ENCODE assay signal across 17 cellular contexts in the genomic region with DNA sequence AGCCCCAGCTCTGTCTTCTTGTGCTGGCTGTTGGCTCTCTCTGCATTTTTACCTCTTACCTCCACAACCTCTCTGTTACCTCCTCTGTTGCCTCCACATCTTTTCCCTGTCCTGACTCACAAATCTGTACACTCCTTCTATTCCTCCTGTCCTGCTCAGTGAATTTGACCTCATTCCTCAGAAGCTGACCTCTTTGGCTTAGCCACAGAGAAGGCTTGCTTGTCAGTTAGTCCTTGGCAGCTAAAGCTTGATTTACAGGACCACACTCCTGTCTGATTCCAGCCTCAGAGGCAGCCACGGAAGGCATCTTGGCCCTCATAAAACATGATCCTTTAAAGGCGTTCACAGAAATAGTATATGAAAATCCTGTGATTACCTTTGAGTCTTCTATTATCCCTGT.
DNase-seq lines count a peak whose midpoint lies in the region; ATAC-seq, FAIRE-seq and TF ChIP-seq lines count a peak whose summit lies in the region.
"Had no signal": no experiment of that assay in that cellular context is flagged by ENCODE, and none has a peak within 500 bp of the region (broad histone marks: within the 10 kb centered on the region; RNA-seq: fewer than 3 reads in every experiment).

No MANE protein-coding gene starts in this region.

- no peak overlapping the region for H3K4ac ChIP-seq in H1 (replicated peaks; ENCODE audit: insufficient read length, low read depth, low read length)

- H3K27ac ChIP-seq in H1 (ENCODE audit: low read depth, low read length), result no peak overlapping the region
- H3K27ac ChIP-seq: BLaER1, HL-60 had no signal

- peaks cover 10% of the 10 kb centered on the region for H3K27me3 Mint-ChIP-seq in nephron progenitor cell (ENCODE audit: low read depth, poor library complexity)

- H3K4me3 Mint-ChIP-seq in nephron progenitor cell, result peak overlapping the region; percentile 1
- H3K4me3 Mint-ChIP-seq: CD8-positive, alpha-beta memory T cell had no signal

- CTCF ChIA-PET in H1 (lab: Charles Lee; ENCODE audit: partially characterized antibody), result interaction anchor here (1.3 to 1.5 kb wide), 3 partner anchors 8 to 270 kb away, joined by 3 to 4 read pairs (median 3); no protein-coding TSS in a partner anchor

- no peak overlapping the region for H3K14ac ChIP-seq in H1 (ENCODE audit: insufficient read length)

- H3K23ac ChIP-seq in H1 (ENCODE audit: insufficient read length), result no peak overlapping the region

- no peak overlapping the region for H2BK5ac ChIP-seq in H1 (ENCODE audit: low read depth, low read length)

- H3K4me3 ChIP-seq in H1 (ENCODE audit: extremely low read depth in 1 of 4, insufficient read depth in 2 of 4, low read depth in 3 of 4, low read length in 4 of 4), result no peak overlapping the region
- H3K4me3 ChIP-seq: BLaER1 had no signal

- no peak overlapping the region for H4K5ac ChIP-seq in H1 (ENCODE audit: insufficient read length, low read depth, low read length)

- WGBS in H1 (ENCODE audit: extremely low coverage in 1 of 2, insufficient coverage in 1 of 2, insufficient read length in 1 of 2, insufficient replicate concordance in 2 of 2, low coverage in 1 of 2, low lambda C conversion rate in 2 of 2, missing lambda C conversion rate in 1 of 2), 2 experiments, result 85% methylated on average over 2 of the region's 2 CpGs; no CpG with 5 or more reads in 1 of the 2 experiments

- TF ChIP-seq RAD21 in H1 (IDR thresholded peaks at IDR 0.05 in 1 of 2, conservative IDR thresholded peaks at IDR 0.05 in 1 of 2; ENCODE audit: low read depth in 2 of 2, low read length in 2 of 2), result no peak

- TF ChIP-seq CTCF in H1 (IDR thresholded peaks at IDR 0.05; ENCODE audit: control extremely low read depth in 1 of 3, insufficient read depth in 1 of 3, low read depth in 1 of 3, low read length in 3 of 3) (no peak), nephron progenitor cell (IDR thresholded peaks at IDR 0.05) (no peak)

- no peaks in the 10 kb centered on the region for H3K9me3 Mint-ChIP-seq in nephron progenitor cell
- no peaks in the 10 kb centered on the region for H3K9me3 Mint-ChIP-seq in activated naive CD4-positive, alpha-beta T cell treated with anti-CD3 and anti-CD28 coated beads, Interleukin-2, amount 50 U/mL, for 72 hours

- H3K4me1 Mint-ChIP-seq in nephron progenitor cell, result peaks cover 57% of the 10 kb centered on the region
- H3K4me1 Mint-ChIP-seq: CD8-positive, alpha-beta memory T cell had no signal

- no peaks in the 10 kb centered on the region for H3K27me3 ChIP-seq in H1 (replicated peaks in 1 of 4; ENCODE audit: control insufficient read depth in 3 of 4, extremely low read depth in 1 of 4, insufficient read depth in 3 of 4, low read length in 3 of 4)
- H3K27me3 ChIP-seq: BLaER1 had no signal

- no peak for ATAC-seq in activated naive CD4-positive, alpha-beta T cell treated with anti-CD3 and anti-CD28 coated beads, Interleukin-2, amount 50 U/mL, for 72 hours
- ATAC-seq: HCT116 had no signal

- no peak overlapping the region for H2BK120ac ChIP-seq in H1 (replicated peaks; ENCODE audit: low read depth, low read length)

- no peaks in the 10 kb centered on the region for H3K79me1 ChIP-seq in H1 (ENCODE audit: low read depth, low read length)

- DNase-seq in ELF-1 (ENCODE audit: low read depth, low spot score) (peak; percentile 11), H1 (ENCODE audit: low read depth in 1 of 2, low spot score in 2 of 2) (no peak), nephron progenitor cell (peak; percentile 33), renal cortical epithelial cell (ENCODE audit: low read depth) (peak; percentile 58), NCI-H69 (lab: John Stamatoyannopoulos, UW) (no peak)
- DNase-seq in activated naive CD4-positive, alpha-beta T cell treated with anti-CD3 and anti-CD28 coated beads, Interleukin-2, amount 50 U/mL, for 72 hours (ENCODE audit: low spot score in 2 of 2), result no peak
- DNase-seq in stimulated activated naive CD4-positive, alpha-beta T cell (lab: John Stamatoyannopoulos, UW), result no peak
- DNase-seq: 8988T; AML-193; CD8-positive, alpha-beta memory T cell had no signal

- H2BK12ac ChIP-seq in H1 (ENCODE audit: low read depth, low read length), result no peak overlapping the region

- no peaks in the 10 kb centered on the region for H3K36me3 Mint-ChIP-seq in nephron progenitor cell (ENCODE audit: low read depth)
- no peaks in the 10 kb centered on the region for H3K36me3 Mint-ChIP-seq in activated naive CD4-positive, alpha-beta T cell treated with anti-CD3 and anti-CD28 coated beads, Interleukin-2, amount 50 U/mL, for 72 hours
- H3K36me3 Mint-ChIP-seq: CD8-positive, alpha-beta memory T cell had no signal

- no peak for FAIRE-seq in H1 (lab: Jason Lieb, UNC)
- FAIRE-seq: G401.6, GM12891, GM19239, H54 had no signal

- no peak overlapping the region for H4K8ac ChIP-seq in H1 (ENCODE audit: extremely low read depth, insufficient read depth, low read length)

- no peaks in the 10 kb centered on the region for H3K9me3 ChIP-seq in H1 (ENCODE audit: insufficient read depth in 2 of 2, low read depth in 1 of 2, low read length in 1 of 2)
- H3K9me3 ChIP-seq: BLaER1 had no signal

- H3K27ac Mint-ChIP-seq in nephron progenitor cell, result peak overlapping the region; percentile 40
- H3K27ac Mint-ChIP-seq in activated naive CD4-positive, alpha-beta T cell treated with anti-CD3 and anti-CD28 coated beads, Interleukin-2, amount 50 U/mL, for 72 hours, result no peak overlapping the region
- H3K27ac Mint-ChIP-seq: CD8-positive, alpha-beta memory T cell had no signal

- H3K18ac ChIP-seq in H1 (ENCODE audit: extremely low read depth, low read length), result no peak overlapping the region

- H3K4me2 ChIP-seq in H1 (ENCODE audit: insufficient read depth in 1 of 2, low read depth in 2 of 2, low read length in 2 of 2), result no peak overlapping the region
- H3K4me2 ChIP-seq: BLaER1 had no signal

- no peaks in the 10 kb centered on the region for H3K23me2 ChIP-seq in H1 (ENCODE audit: low read depth, low read length)

- H3K9ac ChIP-seq in H1 (replicated peaks in 1 of 4; ENCODE audit: extremely low read depth in 1 of 4, low read depth in 3 of 4, low read length in 3 of 4), result no peak overlapping the region
- H3K9ac ChIP-seq: BLaER1 had no signal

- TF ChIP-seq EP300 in H1 (IDR thresholded peaks at IDR 0.05; ENCODE audit: borderline replicate concordance in 1 of 2, low read depth in 2 of 2, low read length in 2 of 2), result no peak

- TF ChIP-seq POLR2A in H1 (IDR thresholded peaks at IDR 0.05; ENCODE audit: control extremely low read depth in 1 of 2, low read depth in 2 of 2, low read length in 2 of 2), result no peak

- no peak overlapping the region for H3K56ac ChIP-seq in H1 (replicated peaks; ENCODE audit: insufficient read length, low read depth, low read length)

- H3K36me3 ChIP-seq in H1 (ENCODE audit: control insufficient read depth in 2 of 4, insufficient read depth in 4 of 4, low read length in 3 of 4), result no peaks in the 10 kb centered on the region
- H3K36me3 ChIP-seq: BLaER1 had no signal

- H4K20me1 ChIP-seq in H1 (replicated peaks in 1 of 2; ENCODE audit: control insufficient read depth in 1 of 2, insufficient read depth in 2 of 2, low read length in 2 of 2), result no peaks in the 10 kb centered on the region
- H4K20me1 ChIP-seq: BLaER1 had no signal

- no peak overlapping the region for H2BK15ac ChIP-seq in H1 (ENCODE audit: low read length)

- H3K4me1 ChIP-seq in H1 (replicated peaks in 1 of 4; ENCODE audit: control insufficient read depth in 3 of 4, insufficient read depth in 4 of 4, low read length in 3 of 4), result peaks cover 1 to 19% (median 11%) of the 10 kb centered on the region in 4 experiments; a peak in 6 of 7 replicates

- no peak overlapping the region for H4K91ac ChIP-seq in H1 (replicated peaks; ENCODE audit: insufficient read length, low read length)

- 0 out of 2 replicates have a peak overlapping the region, but pooled peaks have one; percentile 18 for H2AFZ ChIP-seq in H1 (ENCODE audit: low read length)

- H2AK5ac ChIP-seq in H1 (ENCODE audit: low read depth, low read length), result no peak overlapping the region

- H2BK20ac ChIP-seq in H1 (ENCODE audit: low read length), result no peak overlapping the region

- POLR2A ChIA-PET in H1 (lab: Charles Lee; ENCODE audit: partially characterized antibody), result no interaction called here

- H3K79me2 ChIP-seq in H1 (ENCODE audit: control insufficient read depth in 1 of 2, insufficient read depth in 2 of 2, low read length in 2 of 2), result no peaks in the 10 kb centered on the region

TF ChIP-seq in H1, 55 proteins besides CTCF, POLR2A, EP300 and RAD21:
- no peak for TF ChIP-seq POLR2AphosphoS5 (IDR thresholded peaks at IDR 0.05; ENCODE audit: low read depth, low read length)

Comparison
In these comparisons a context has a peak if more than half of its experiments do, and no peak if none do; other contexts are left out.
1. DNase-seq: peak in ELF-1 (single experiment), nephron progenitor cell (single experiment) and renal cortical epithelial cell (single experiment); none in H1 (0 of 2), NCI-H69 (single experiment), activated naive CD4-positive, alpha-beta T cell treated with anti-CD3 and anti-CD28 coated beads, Interleukin-2, amount 50 U/mL, for 72 hours (0 of 2) and stimulated activated naive CD4-positive, alpha-beta T cell (0 of 6).